Comparison of ENCODE assay signal across 14 cellular contexts in the genomic region with DNA sequence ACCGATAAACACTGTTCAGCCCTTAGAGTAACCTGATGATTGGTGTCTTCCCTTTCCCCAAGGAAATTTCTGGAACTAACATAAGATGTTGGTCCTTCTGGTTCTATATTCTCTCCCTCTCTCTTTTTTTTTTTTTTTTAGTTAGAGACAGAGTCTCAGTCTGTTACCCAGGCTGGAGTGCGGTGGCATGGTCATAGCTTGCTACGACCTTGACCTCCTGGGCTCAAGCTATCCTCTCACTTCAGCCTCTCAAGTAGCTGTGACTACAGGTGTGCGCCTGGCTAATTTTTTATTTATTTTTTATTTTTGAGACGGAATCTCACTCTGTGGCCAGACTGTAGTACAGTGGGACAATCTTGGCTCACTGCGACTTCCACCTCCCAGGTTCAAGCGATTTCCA. TPM values are rescaled to one million over a fixed set of nuclear protein-coding genes. Genes with fewer than 3 reads are reported as not detected.
DNase-seq lines count a peak whose midpoint lies in the region; ATAC-seq and TF ChIP-seq lines count a peak whose summit lies in the region.
"Had no signal": no experiment of that assay in that cellular context is flagged by ENCODE, and none has a peak within 500 bp of the region (broad histone marks: within the 10 kb centered on the region; RNA-seq: fewer than 3 reads in every experiment).

No MANE protein-coding gene starts in this region.

- dilution Hi-C loops in mammary epithelial cell (cut with HindIII; ENCODE audit: low sequenced_read_pairs): no loop called here

- CTCF ChIA-PET in MCF 10A (lab: Yijun Ruan, JAX) (interaction anchor here (0.6 to 1.2 kb wide), 3 partner anchors 9 to 50 kb away, joined by 3 to 4 read pairs (median 3); no protein-coding TSS in a partner anchor), mammary epithelial cell (lab: Charles Lee; ENCODE audit: low non-redundant PET) (no interaction called here)

- H3K9ac ChIP-seq in mammary epithelial cell (ENCODE audit: insufficient read depth, low read length): no peak overlapping the region
- H3K9ac ChIP-seq: parathyroid adenoma had no signal

- no peaks in the 10 kb centered on the region for H3K27me3 ChIP-seq in mammary epithelial cell (ENCODE audit: insufficient read depth, low read length)
- no peaks in the 10 kb centered on the region for H3K27me3 ChIP-seq in transverse colon
- H3K27me3 ChIP-seq: body of pancreas had no signal

- H2AFZ ChIP-seq in mammary epithelial cell (ENCODE audit: low read depth, low read length): no peak overlapping the region
- H2AFZ ChIP-seq: parathyroid adenoma had no signal

- H3K9me3 ChIP-seq in mammary epithelial cell (replicated peaks; ENCODE audit: insufficient read depth, low read length) (no peaks in the 10 kb centered on the region), transverse colon (no peaks in the 10 kb centered on the region)
- H3K9me3 ChIP-seq: body of pancreas had no signal

- H3K36me3 ChIP-seq in mammary epithelial cell (ENCODE audit: insufficient read depth, low read length): peaks cover 7% of the 10 kb centered on the region
- H3K36me3 ChIP-seq in transverse colon: no peaks in the 10 kb centered on the region

- H3K4me1 ChIP-seq in mammary epithelial cell (ENCODE audit: insufficient read depth, low read length): peaks cover 34% of the 10 kb centered on the region
- peaks cover 9 to 83% (median 31%) of the 10 kb centered on the region in 4 donors for H3K4me1 ChIP-seq in transverse colon

- H3K4me3 ChIP-seq in mammary epithelial cell (replicated peaks in 1 of 3; ENCODE audit: insufficient read depth in 1 of 3, low read depth in 2 of 3, low read length in 3 of 3) (no peak overlapping the region), transverse colon (no peak overlapping the region)
- H3K4me3 ChIP-seq: body of pancreas had no signal

- no peak for TF ChIP-seq EP300 in transverse colon (IDR thresholded peaks at IDR 0.05; ENCODE audit: low read depth)

- H3K27me3 Mint-ChIP-seq in MCF 10A (ENCODE audit: insufficient read depth, unreplicated experiment) (no peaks in the 10 kb centered on the region), mesothelial cell of epicardium (ENCODE audit: low read depth) (no peaks in the 10 kb centered on the region)
- H3K27me3 Mint-ChIP-seq in activated naive CD8-positive, alpha-beta T cell treated with anti-CD3 and anti-CD28 coated beads, Interleukin-2, amount 50 U/mL, for 24 hours: no peaks in the 10 kb centered on the region

- WGBS in mammary epithelial cell (ENCODE audit: low coverage, missing lambda C conversion rate): 91% methylated on average over 6 of the region's 7 CpGs
- WGBS in transverse colon (ENCODE audit: low coverage in 1 of 2), 2 donors: 75 to 83% methylated on average over 4 to 7 of the region's 7 CpGs

- H3K79me2 ChIP-seq in mammary epithelial cell (ENCODE audit: insufficient read depth, low read length): peaks cover 99% of the 10 kb centered on the region

- intact Hi-C loops in MCF 10A (cut with micrococcal nuclease): no loop called here
- intact Hi-C loops in mammary epithelial cell (cut with micrococcal nuclease): no loop called here
- intact Hi-C loops in transverse colon (cut with DNase I; ENCODE audit: low total_unique reads): no loop called here

- POLR2A ChIA-PET in MCF 10A (lab: Yijun Ruan, JAX): interaction anchor here (0.6 to 5.9 kb wide), 9 partner anchors 8 to 173 kb away, joined by 3 to 50 read pairs (median 6); a partner anchor contains a TSS

- in situ Hi-C loops in mammary epithelial cell (cut with MboI; ENCODE audit: low sequenced_read_pairs in 2 of 2): no loop called here
- in situ Hi-C loops in transverse colon (cut with MboI; ENCODE audit: low pct_ligation_motif_present in 1 of 4, low pct_unique_long_range_greater_than_20kb in 1 of 4, low sequenced_read_pairs in 3 of 4): loop anchor here in 1 of 4 donors (25.0 kb wide), 1 partner anchor 185 kb away; no protein-coding TSS in a partner anchor

- no peak for TF ChIP-seq POLR2A in transverse colon (IDR thresholded peaks at IDR 0.05)

- no TSS peak for BruUV-seq in MCF 10A (replicated peaks; lab: Mats Ljungman, UMichigan)
- BruUV-seq in mammary epithelial cell (replicated peaks; lab: Mats Ljungman, UMichigan): no TSS peak

- peaks cover 41% of the 10 kb centered on the region for H4K20me1 ChIP-seq in mammary epithelial cell (ENCODE audit: insufficient read depth, low read length)

- TF ChIP-seq CTCF in MCF 10A (IDR thresholded peaks at IDR 0.05; ENCODE audit: unreplicated experiment) (no peak), mammary epithelial cell (conservative IDR thresholded peaks at IDR 0.05 in 1 of 2, IDR thresholded peaks at IDR 0.05 in 1 of 2; ENCODE audit: extremely low read depth in 1 of 2, insufficient read depth in 1 of 2, low read depth in 1 of 2, low read length in 2 of 2) (no peak), mesothelial cell of epicardium (IDR thresholded peaks at IDR 0.05; ENCODE audit: unreplicated experiment) (no peak), transverse colon (IDR thresholded peaks at IDR 0.05) (no peak)

- H3K27ac Mint-ChIP-seq in MCF 10A (ENCODE audit: low read depth, unreplicated experiment) (peak overlapping the region; percentile 74), mesothelial cell of epicardium (peak overlapping the region; percentile 83)
- H3K27ac Mint-ChIP-seq in activated naive CD8-positive, alpha-beta T cell treated with anti-CD3 and anti-CD28 coated beads, Interleukin-2, amount 50 U/mL, for 24 hours: peak overlapping the region; percentile 40

- no peak for DNase-seq in MCF 10A (ENCODE audit: unreplicated experiment)
- DNase-seq in mammary epithelial cell: no peak
- DNase-seq in activated naive CD8-positive, alpha-beta T cell treated with anti-CD3 and anti-CD28 coated beads, Interleukin-2, amount 50 U/mL, for 24 hours: no peak
- no peak for DNase-seq in mesothelial cell of epicardium (ENCODE audit: low spot score in 2 of 2, unreplicated experiment in 2 of 2)
- DNase-seq in transverse colon: no peak
- no peak for DNase-seq in nucleus accumbens (lab: John Stamatoyannopoulos, UW)
- DNase-seq in HT-29 (ENCODE audit: low spot score): no peak
- no peak for DNase-seq in NCI-H345 treated with DMSO at 0.1 percent for 48 hours (lab: John Stamatoyannopoulos, UW; ENCODE audit: unreplicated experiment)
- DNase-seq: body of pancreas; islet precursor cell; NCI-H1436; NK-92 treated with Interleukin-12 subunit alpha and Interleukin-12 subunit beta, amount 100 ng/mL, for 24 hours; stimulated activated CD4-positive, alpha-beta T cell treated with anti-CD3 and anti-CD28 coated beads, Interleukin-4, amount 100 ng/mL, for 1 hour had no signal

- no peaks in the 10 kb centered on the region for H3K9me3 Mint-ChIP-seq in MCF 10A (ENCODE audit: unreplicated experiment)
- H3K9me3 Mint-ChIP-seq in activated naive CD8-positive, alpha-beta T cell treated with anti-CD3 and anti-CD28 coated beads, Interleukin-2, amount 50 U/mL, for 24 hours: no peaks in the 10 kb centered on the region
- no peaks in the 10 kb centered on the region for H3K9me3 Mint-ChIP-seq in mesothelial cell of epicardium

- peaks cover 30% of the 10 kb centered on the region for H3K4me1 Mint-ChIP-seq in MCF 10A (ENCODE audit: insufficient read depth, unreplicated experiment)
- H3K4me1 Mint-ChIP-seq in activated naive CD8-positive, alpha-beta T cell treated with anti-CD3 and anti-CD28 coated beads, Interleukin-2, amount 50 U/mL, for 24 hours: peaks cover 77% of the 10 kb centered on the region
- H3K4me1 Mint-ChIP-seq in mesothelial cell of epicardium: peaks cover 34% of the 10 kb centered on the region

- H3K4me3 Mint-ChIP-seq in MCF 10A (ENCODE audit: unreplicated experiment) (no peak overlapping the region), mesothelial cell of epicardium (no peak overlapping the region)
- no peak overlapping the region for H3K4me3 Mint-ChIP-seq in activated naive CD8-positive, alpha-beta T cell treated with anti-CD3 and anti-CD28 coated beads, Interleukin-2, amount 50 U/mL, for 24 hours

- H3K36me3 Mint-ChIP-seq in MCF 10A (ENCODE audit: insufficient read depth, unreplicated experiment) (peaks cover 13% of the 10 kb centered on the region), mesothelial cell of epicardium (no peaks in the 10 kb centered on the region)
- peaks cover 18% of the 10 kb centered on the region for H3K36me3 Mint-ChIP-seq in activated naive CD8-positive, alpha-beta T cell treated with anti-CD3 and anti-CD28 coated beads, Interleukin-2, amount 50 U/mL, for 24 hours (ENCODE audit: low read depth)

- H3K27ac ChIP-seq in mammary epithelial cell (ENCODE audit: insufficient read depth, low read depth, low read length): no peak overlapping the region
- peak overlapping the region; percentile 17 to 58 (median 40) for H3K27ac ChIP-seq in transverse colon
- H3K27ac ChIP-seq: parathyroid adenoma had no signal

- ATAC-seq in activated naive CD8-positive, alpha-beta T cell treated with anti-CD3 and anti-CD28 coated beads, Interleukin-2, amount 50 U/mL, for 24 hours: no peak
- ATAC-seq: body of pancreas had no signal

- H3K4me2 ChIP-seq in mammary epithelial cell (ENCODE audit: insufficient read depth, low read depth, low read length): no peak overlapping the region

RNA-seq across cellular contexts. Expression of a gene that starts 12.9 kb away (rescaled TPM):
- 29.2 and 32.8 TPM in 2 replicates for total RNA-seq in MCF 10A (2022)
- total RNA-seq in mammary epithelial cell: 10 to 100 TPM; 41.0 to 45.0 TPM
- polyA plus RNA-seq in mammary epithelial cell: 19.8 TPM
- polyA minus RNA-seq in mammary epithelial cell: 46.3 TPM
- 48.3 to 52.5 TPM (median 48.7 TPM) in 3 replicates for total RNA-seq in mesothelial cell of epicardium
- total RNA-seq in transverse colon: 10 to 100 TPM; 22.9 to 48.7 (median 38.2) TPM
- 34.6 and 39.1 TPM in 2 replicates for total RNA-seq in HT-29 (2014; rRNA removed; shearing (Covaris generic))

RNA-seq across cellular contexts. Expression of a gene that starts 55.4 kb away (rescaled TPM):
- total RNA-seq in MCF 10A (2022) (31.7 and 39.7 TPM in 2 replicates), mammary epithelial cell (10 to 100 TPM; 27.7 to 37.9 TPM), mesothelial cell of epicardium (37.1 to 38.3 TPM (median 37.3 TPM) in 3 replicates), transverse colon (100 to 1,000 TPM in 1 of 4 donors, 10 to 100 TPM in 3; 70.3 to 104 (median 81.8) TPM)
- polyA plus RNA-seq in mammary epithelial cell: 14.6 TPM
- polyA minus RNA-seq in mammary epithelial cell: 43.1 TPM
- total RNA-seq in HT-29 (2014; rRNA removed; shearing (Covaris generic)): 23.8 and 27.3 TPM in 2 replicates
